Comparison of ENCODE assay signal across 1 cellular context in the genomic region with DNA sequence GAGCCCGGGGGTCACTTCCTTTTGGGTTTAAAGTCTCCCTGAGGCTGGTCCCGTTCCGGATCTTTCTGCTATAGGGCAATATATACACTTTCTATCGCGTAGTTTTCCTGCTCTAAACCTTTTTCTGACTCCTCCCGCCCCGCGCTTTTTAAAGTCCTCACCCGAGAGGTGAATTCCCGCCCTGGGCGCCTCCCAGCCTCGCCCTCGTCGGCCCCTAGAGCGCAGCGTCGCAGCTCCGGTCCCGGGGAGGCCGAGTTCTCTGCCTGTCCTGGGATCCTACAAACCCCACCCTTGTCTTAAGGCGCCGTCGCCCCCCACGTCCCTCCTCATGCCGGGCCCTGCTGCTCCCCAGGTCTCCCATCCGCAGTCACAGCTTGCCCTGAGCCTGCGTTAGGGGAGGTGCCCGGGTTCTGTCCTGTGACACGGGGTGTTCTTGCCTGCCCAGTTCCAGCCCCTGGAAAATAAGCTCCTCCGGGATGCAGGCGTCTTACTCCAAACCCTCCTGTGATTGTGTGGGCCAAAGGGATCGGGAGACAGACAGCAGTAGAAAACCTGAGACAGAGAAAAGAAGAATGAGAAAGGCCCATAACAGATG.
TF ChIP-seq lines count a peak whose summit lies in the region.

No MANE protein-coding gene starts in this region.

TF ChIP-seq in HEK293, 187 proteins besides CTCF, POLR2A, EP300 and RAD21 (continued from another document):
- TF ChIP-seq, protein P1, sequence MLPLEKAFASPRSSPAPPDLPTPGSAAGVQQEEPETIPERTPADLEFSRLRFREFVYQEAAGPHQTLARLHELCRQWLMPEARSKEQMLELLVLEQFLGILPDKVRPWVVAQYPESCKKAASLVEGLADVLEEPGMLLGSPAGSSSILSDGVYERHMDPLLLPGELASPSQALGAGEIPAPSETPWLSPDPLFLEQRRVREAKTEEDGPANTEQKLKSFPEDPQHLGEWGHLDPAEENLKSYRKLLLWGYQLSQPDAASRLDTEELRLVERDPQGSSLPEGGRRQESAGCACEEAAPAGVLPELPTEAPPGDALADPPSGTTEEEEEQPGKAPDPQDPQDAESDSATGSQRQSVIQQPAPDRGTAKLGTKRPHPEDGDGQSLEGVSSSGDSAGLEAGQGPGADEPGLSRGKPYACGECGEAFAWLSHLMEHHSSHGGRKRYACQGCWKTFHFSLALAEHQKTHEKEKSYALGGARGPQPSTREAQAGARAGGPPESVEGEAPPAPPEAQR (tag by site-specific recombination; IDR thresholded peaks at IDR 0.05): no peak
- TF ChIP-seq GLIS1 (tag by site-specific recombination; IDR thresholded peaks at IDR 0.05) (peak; percentile 39), KLF1 (tag by site-specific recombination; IDR thresholded peaks at IDR 0.05) (peak; percentile 44; the same call in 1 of the 2 replicates), ZBTB20 (tag by site-specific recombination; IDR thresholded peaks at IDR 0.05) (peak; percentile 43; the same call in 1 of the 2 replicates), ZNF266 (tag by site-specific recombination; IDR thresholded peaks at IDR 0.05; ENCODE audit: low read depth) (no peak), ZNF654 (tag by site-specific recombination; IDR thresholded peaks at IDR 0.05; ENCODE audit: low read depth) (no peak), SP3 (tag by site-specific recombination; IDR thresholded peaks at IDR 0.05) (0 out of 2 replicates have a peak, but pooled peaks have one; percentile 31), GLIS2 (tag by site-specific recombination; IDR thresholded peaks at IDR 0.05) (peak; percentile 61; the same call in 1 of the 2 replicates), ZNF664 (tag by site-specific recombination; IDR thresholded peaks at IDR 0.05) (no peak), ZNF335 (tag by site-specific recombination; conservative IDR thresholded peaks at IDR 0.05) (peak; percentile 83)
- TF ChIP-seq, protein P2, sequence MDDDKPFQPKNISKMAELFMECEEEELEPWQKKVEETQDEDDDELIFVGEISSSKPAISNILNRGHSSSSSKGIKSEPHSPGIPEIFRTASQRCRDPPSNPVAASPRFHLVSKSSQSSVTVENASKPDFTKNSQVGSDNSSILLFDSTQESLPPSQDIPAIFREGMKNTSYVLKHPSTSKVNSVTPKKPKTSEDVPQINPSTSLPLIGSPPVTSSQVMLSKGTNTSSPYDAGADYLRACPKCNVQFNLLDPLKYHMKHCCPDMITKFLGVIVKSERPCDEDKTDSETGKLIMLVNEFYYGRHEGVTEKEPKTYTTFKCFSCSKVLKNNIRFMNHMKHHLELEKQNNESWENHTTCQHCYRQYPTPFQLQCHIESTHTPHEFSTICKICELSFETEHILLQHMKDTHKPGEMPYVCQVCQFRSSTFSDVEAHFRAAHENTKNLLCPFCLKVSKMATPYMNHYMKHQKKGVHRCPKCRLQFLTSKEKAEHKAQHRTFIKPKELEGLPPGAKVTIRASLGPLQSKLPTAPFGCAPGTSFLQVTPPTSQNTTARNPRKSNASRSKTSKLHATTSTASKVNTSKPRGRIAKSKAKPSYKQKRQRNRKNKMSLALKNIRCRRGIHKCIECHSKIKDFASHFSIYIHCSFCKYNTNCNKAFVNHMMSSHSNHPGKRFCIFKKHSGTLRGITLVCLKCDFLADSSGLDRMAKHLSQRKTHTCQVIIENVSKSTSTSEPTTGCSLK (tag by site-specific recombination; IDR thresholded peaks at IDR 0.05): no peak
